1 cellular context compared by ENCODE assay signal in genomic region chr4:139176299-139177048, GRCh38.
TF ChIP-seq lines count a peak whose summit lies in the region.

No MANE protein-coding gene starts in this region.

TF ChIP-seq in HepG2, 621 proteins besides CTCF, POLR2A, EP300 and RAD21 (continued from another document and continues in another):
- TF ChIP-seq DMTF1 (CRISPR knock-in tag; IDR thresholded peaks at IDR 0.05) (no peak), ZNF784 (CRISPR knock-in tag; IDR thresholded peaks at IDR 0.05; ENCODE audit: borderline replicate concordance) (no peak), SMARCE1 (IDR thresholded peaks at IDR 0.05; ENCODE audit: borderline replicate concordance) (no peak), MNT (IDR thresholded peaks at IDR 0.05) (peak; percentile 43), CAMTA2 (CRISPR knock-in tag; IDR thresholded peaks at IDR 0.05; ENCODE audit: borderline replicate concordance) (no peak), MYNN (CRISPR knock-in tag; IDR thresholded peaks at IDR 0.05; ENCODE audit: low read depth) (no peak), TP53 (CRISPR knock-in tag; conservative IDR thresholded peaks at IDR 0.05) (no peak), ZNF747 (CRISPR knock-in tag; IDR thresholded peaks at IDR 0.05; ENCODE audit: borderline replicate concordance) (no peak), THAP9 (CRISPR knock-in tag; IDR thresholded peaks at IDR 0.05; ENCODE audit: borderline replicate concordance) (no peak), E2F1 (CRISPR knock-in tag; IDR thresholded peaks at IDR 0.05) (no peak), FOXK2 (IDR thresholded peaks at IDR 0.05) (peak; percentile 83; the same call in 1 of the 2 replicates), ZNF292 (CRISPR knock-in tag; IDR thresholded peaks at IDR 0.05; ENCODE audit: borderline replicate concordance, low read depth) (no peak), CSRNP1 (CRISPR knock-in tag; IDR thresholded peaks at IDR 0.05) (no peak), PITX1 (CRISPR knock-in tag; IDR thresholded peaks at IDR 0.05) (no peak), STAT6 (CRISPR knock-in tag; IDR thresholded peaks at IDR 0.05; ENCODE audit: borderline replicate concordance) (no peak), HMGA1 (CRISPR knock-in tag; conservative IDR thresholded peaks at IDR 0.05) (no peak), ZNF235 (CRISPR knock-in tag; IDR thresholded peaks at IDR 0.05; ENCODE audit: borderline replicate concordance) (no peak), ZNF362 (CRISPR knock-in tag; IDR thresholded peaks at IDR 0.05; ENCODE audit: borderline replicate concordance) (no peak), POGZ (CRISPR knock-in tag; IDR thresholded peaks at IDR 0.05) (no peak), FOXC1 (CRISPR knock-in tag; IDR thresholded peaks at IDR 0.05; ENCODE audit: borderline replicate concordance) (0 out of 2 replicates have a peak, but pooled peaks have one; percentile 46), ZNF274 (CRISPR knock-in tag; IDR thresholded peaks at IDR 0.05) (no peak; the same call in 1 of the 2 replicates), ARID4A (CRISPR knock-in tag; IDR thresholded peaks at IDR 0.05; ENCODE audit: borderline replicate concordance) (peak; percentile 77; the same call in 1 of the 2 replicates), SAP130 (CRISPR knock-in tag; IDR thresholded peaks at IDR 0.05; ENCODE audit: low read depth) (peak; percentile 86), PAXIP1 (CRISPR knock-in tag; conservative IDR thresholded peaks at IDR 0.05) (peak; percentile 71), PRPF4 (IDR thresholded peaks at IDR 0.05; ENCODE audit: low read depth, low read length, poor library complexity, severe bottlenecking) (no peak), ZBTB42 (CRISPR knock-in tag; IDR thresholded peaks at IDR 0.05) (no peak), FOXM1 (CRISPR knock-in tag; IDR thresholded peaks at IDR 0.05) (no peak), ZNF383 (CRISPR knock-in tag; IDR thresholded peaks at IDR 0.05; ENCODE audit: borderline replicate concordance) (no peak), SNAI1 (CRISPR knock-in tag; IDR thresholded peaks at IDR 0.05; ENCODE audit: borderline replicate concordance) (no peak), ZNF572 (CRISPR knock-in tag; IDR thresholded peaks at IDR 0.05) (no peak)
